In the genomic region with DNA sequence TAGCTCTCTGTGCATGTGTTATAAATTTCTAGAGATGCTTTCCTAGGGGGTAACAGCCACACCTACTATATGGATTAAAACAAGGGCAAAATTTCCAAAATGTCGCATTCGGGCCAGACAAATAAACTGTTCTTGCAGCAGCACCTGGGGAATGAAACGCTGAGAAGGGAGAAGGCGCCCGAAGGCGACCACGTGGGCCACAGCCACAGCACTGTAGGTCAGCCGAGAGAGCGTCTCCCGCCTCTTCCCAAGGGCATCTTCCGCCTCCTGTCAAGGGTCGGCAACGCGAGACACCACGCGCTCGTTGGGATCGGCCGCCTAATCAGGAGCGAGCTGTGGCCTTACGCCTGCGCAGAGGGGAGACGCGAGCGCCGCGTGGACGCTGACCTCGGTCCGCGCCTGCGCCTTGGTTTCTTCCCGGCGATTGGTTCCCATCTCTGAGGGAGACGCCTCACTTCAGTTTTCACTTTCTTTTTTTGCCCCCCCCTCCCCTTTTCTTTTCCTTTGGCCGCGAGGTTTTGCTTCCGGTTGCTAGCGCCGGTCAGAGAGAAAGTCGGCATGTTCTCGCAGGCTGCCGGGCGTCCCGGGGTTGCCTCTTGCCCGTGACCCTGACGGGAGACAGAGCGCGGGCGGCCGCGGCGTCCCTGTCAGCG, we compare ENCODE assay signal across 8 cellular contexts. TPM values are rescaled to one million over a fixed set of nuclear protein-coding genes. Genes with fewer than 3 reads are reported as not detected.
A peak's percentile ranks its signal among the peaks of the same experiment; 100 is the strongest.
DNase-seq lines count a peak whose midpoint lies in the region; ATAC-seq and TF ChIP-seq lines count a peak whose summit lies in the region.

TASOR2 (plus strand) TSS at position 521 of the 653 bp plus-strand sequence. CDS start 35,805 bp downstream, outside the sequence.

- H3K9me3 ChIP-seq in Loucy (ENCODE audit: insufficient read depth, low read depth, low read length), result no peaks in the 10 kb centered on the region

- POLR2A ChIA-PET in naive thymus-derived CD8-positive, alpha-beta T cell (lab: Charles Lee), result interaction anchor here (0.7 to 2.3 kb wide), 7 partner anchors 9 to 726 kb away, joined by 3 to 16 read pairs (median 3); partner anchors contain the start of genes ANKRD16, FBH1 and GDI2

- H3K36me3 Mint-ChIP-seq in naive thymus-derived CD8-positive, alpha-beta T cell, result peaks cover 0 to 11% (median 0%) of the 10 kb centered on the region in 3 donors

- H3F3A ChIP-seq in Loucy (ENCODE audit: low read depth), result no peaks in the 10 kb centered on the region

- peak within 1 kb of the TSS; percentile 66 for H2AFZ ChIP-seq in Loucy (ENCODE audit: low read length)

- H3K4me2 ChIP-seq in Loucy (ENCODE audit: low read depth, low read length, poor library complexity, severe bottlenecking), result peak within 1 kb of the TSS; percentile 97

- peaks cover 39% of the 10 kb centered on the region for H3K4me1 ChIP-seq in Loucy (ENCODE audit: insufficient read depth, low read length, poor library complexity, severe bottlenecking)

- H3K9me2 ChIP-seq in Loucy (replicated peaks; ENCODE audit: low read depth, low read length), result no peaks in the 10 kb centered on the region

- peak; percentile 98 for DNase-seq in EH (ENCODE audit: low read depth)
- DNase-seq in H4 (ENCODE audit: low spot score), result peak; percentile 94
- peak; percentile 95 for DNase-seq in activated T-helper 9 cell treated with anti-CD3 and anti-CD28 coated beads, Interleukin-2, amount 50 U/mL, for 16 hours (ENCODE audit: low read depth)
- peak; percentile 96 for DNase-seq in fibroblast of mammary gland (ENCODE audit: low read depth)
- DNase-seq in naive thymus-derived CD8-positive, alpha-beta T cell, result peak; percentile 90 to 97 (median 95)
- DNase-seq in stimulated activated naive CD4-positive, alpha-beta T cell (lab: John Stamatoyannopoulos, UW), result peak; percentile 86 to 95 (median 92)

- peak within 1 kb of the TSS; percentile 85 for H3K9ac ChIP-seq in Loucy (ENCODE audit: low read depth, low read length, poor library complexity, severe bottlenecking)

- peak within 1 kb of the TSS; percentile 95 to 99 (median 98) for H3K27ac Mint-ChIP-seq in naive thymus-derived CD8-positive, alpha-beta T cell

- peaks cover 17 to 50% (median 45%) of the 10 kb centered on the region in 4 donors for H3K4me1 Mint-ChIP-seq in naive thymus-derived CD8-positive, alpha-beta T cell

- H3K36me3 ChIP-seq in Loucy (ENCODE audit: insufficient read depth, low read length), result no peaks in the 10 kb centered on the region

- TF ChIP-seq POLR2A in Raji (IDR thresholded peaks at IDR 0.05; ENCODE audit: insufficient read depth, low read depth, low read length), result peak; percentile 87

- H3K4me3 ChIP-seq in Loucy (ENCODE audit: low read length, poor library complexity, severe bottlenecking) (peak within 1 kb of the TSS; percentile 92), fibroblast of mammary gland (ENCODE audit: control insufficient read depth, low read depth, low read length) (peak within 1 kb of the TSS; percentile 94)

- no peaks in the 10 kb centered on the region for H3K27me3 ChIP-seq in Loucy (ENCODE audit: insufficient read depth, low read length, poor library complexity, severe bottlenecking)

- peak; percentile 82 to 88 for ATAC-seq in naive thymus-derived CD8-positive, alpha-beta T cell

- H3K27me3 Mint-ChIP-seq in naive thymus-derived CD8-positive, alpha-beta T cell, result peaks cover 0 to 3% (median 0%) of the 10 kb centered on the region in 5 donors

- no peaks in the 10 kb centered on the region for H3K9me3 Mint-ChIP-seq in naive thymus-derived CD8-positive, alpha-beta T cell

- peaks cover 37% of the 10 kb centered on the region for H4K20me1 ChIP-seq in Loucy (ENCODE audit: insufficient read depth, low read length, poor library complexity, severe bottlenecking)

- TF ChIP-seq CTCF in Loucy (conservative IDR thresholded peaks at IDR 0.05; ENCODE audit: low read length) (no peak), fibroblast of mammary gland (conservative IDR thresholded peaks at IDR 0.05; ENCODE audit: control insufficient read depth, insufficient read depth, low read depth, low read length) (no peak)

- peaks cover 48% of the 10 kb centered on the region for H3K79me2 ChIP-seq in Loucy (ENCODE audit: insufficient read depth, low read length)

- peak within 1 kb of the TSS; percentile 92 to 99 (median 97) for H3K4me3 Mint-ChIP-seq in naive thymus-derived CD8-positive, alpha-beta T cell

RNA-seq across cellular contexts. Expression of gene TASOR2, which starts in this region (rescaled TPM):
- 25.2 and 42.4 TPM in 2 replicates for total RNA-seq in H4 (2014; rRNA removed; shearing (Covaris generic))
- 10 to 100 TPM; 70.4 to 81.6 TPM for total RNA-seq in naive thymus-derived CD8-positive, alpha-beta T cell
- 10 to 100 TPM; 14.1 to 17.3 (median 14.9) TPM for polyA plus RNA-seq in naive thymus-derived CD8-positive, alpha-beta T cell

Comparison
In these comparisons a context has a peak if more than half of its experiments do, and no peak if none do; other contexts are left out.
1. Peak in every context shown above with its lines: DNase-seq, ATAC-seq and H3K4me3 ChIP-seq.